22 cellular contexts compared by ENCODE assay signal in the genomic region with DNA sequence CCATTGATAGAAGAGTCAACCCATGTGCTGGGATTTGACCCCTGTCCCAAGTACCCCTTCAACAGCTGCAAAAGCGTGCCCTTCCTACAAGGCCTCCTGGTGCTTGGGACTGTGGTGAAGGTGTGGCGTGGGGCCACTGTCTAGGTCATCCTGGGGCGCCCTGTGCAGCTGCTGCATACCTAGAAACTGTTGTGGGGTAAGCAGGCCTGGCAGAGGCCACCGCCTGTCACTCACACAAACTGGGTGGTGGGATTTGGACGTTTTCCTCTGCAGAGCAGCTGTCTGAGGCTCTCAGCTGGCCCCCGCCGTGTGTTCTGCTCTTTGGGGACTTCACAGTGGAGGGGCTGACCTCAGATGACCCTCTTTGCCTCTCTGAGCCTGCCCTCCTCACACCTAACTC.
"Had no signal": no experiment of that assay in that cellular context is flagged by ENCODE, and none has a peak within 500 bp of the region (broad histone marks: within the 10 kb centered on the region; RNA-seq: fewer than 3 reads in every experiment).

No MANE protein-coding gene starts in this region.

- H3K4me2 ChIP-seq: hepatocyte had no signal

- H3K27me3 ChIP-seq: hepatocyte, neutrophil, upper lobe of right lung, vagina had no signal

- H3K27me3 Mint-ChIP-seq: dendritic cell treated with granulocyte-macrophage colony-stimulating factor and Interleukin-4, amounts not matched to agents 40 ng/mL and 50 ng/mL, for 4 days; effector memory CD8-positive, alpha-beta T cell had no signal

- H3K9me3 ChIP-seq: esophagus squamous epithelium, gastroesophageal sphincter, left ventricle myocardium inferior, lower lobe of right lung, neutrophil, tibial artery, upper lobe of right lung, vagina had no signal

- H3K36me3 ChIP-seq: esophagus squamous epithelium, gastroesophageal sphincter, left ventricle myocardium inferior, lower lobe of right lung, tibial artery, upper lobe of right lung, vagina had no signal

- ATAC-seq: effector memory CD8-positive, alpha-beta T cell; gastroesophageal sphincter; left cardiac atrium; lower lobe of right lung; sciatic nerve; upper lobe of right lung had no signal

- DNase-seq: effector memory CD8-positive, alpha-beta T cell; esophagus squamous epithelium; foreskin fibroblast; kidney; left cardiac atrium; left ventricle myocardium inferior; lower lobe of right lung; naive B cell; stimulated activated CD4-positive, alpha-beta T cell treated with anti-CD3 and anti-CD28 coated beads, Interleukin-2, amount 100 ng/mL, for 24 hours; stimulated activated naive CD4-positive, alpha-beta T cell; tibial artery; upper lobe of right lung had no signal

- H3K4me3 Mint-ChIP-seq: dendritic cell treated with granulocyte-macrophage colony-stimulating factor and Interleukin-4, amounts not matched to agents 40 ng/mL and 50 ng/mL, for 4 days; effector memory CD8-positive, alpha-beta T cell; memory B cell; mesothelial cell of epicardium; naive B cell; nephron had no signal

- H3K36me3 Mint-ChIP-seq: memory B cell, mesothelial cell of epicardium, naive B cell had no signal

- H3K27ac Mint-ChIP-seq: dendritic cell treated with granulocyte-macrophage colony-stimulating factor and Interleukin-4, amounts not matched to agents 40 ng/mL and 50 ng/mL, for 4 days; effector memory CD8-positive, alpha-beta T cell; memory B cell; naive B cell; nephron had no signal

- H3K9me3 Mint-ChIP-seq: dendritic cell treated with granulocyte-macrophage colony-stimulating factor and Interleukin-4, amounts not matched to agents 40 ng/mL and 50 ng/mL, for 4 days; effector memory CD8-positive, alpha-beta T cell; mesothelial cell of epicardium; nephron had no signal

- H3K4me1 ChIP-seq: lower lobe of right lung, tibial artery had no signal

- H3K27ac ChIP-seq: esophagus squamous epithelium, gastroesophageal sphincter, left ventricle myocardium inferior, lower lobe of right lung, neutrophil, skin epidermis, tibial artery, upper lobe of right lung, vagina had no signal

- H3K79me2 ChIP-seq: hepatocyte had no signal

- H3K4me3 ChIP-seq: esophagus squamous epithelium, gastroesophageal sphincter, hepatocyte, left ventricle myocardium inferior, lower lobe of right lung, skin epidermis, tibial artery, upper lobe of right lung, vagina had no signal

- H2AFZ ChIP-seq: hepatocyte had no signal
